In genomic region chr15:68229386-68230156, GRCh38 we compare ENCODE assay signal across 8 cellular contexts. TPM values are rescaled to one million over a fixed set of nuclear protein-coding genes. Genes with fewer than 3 reads are reported as not detected.
DNase-seq lines count a peak whose midpoint lies in the region; FAIRE-seq and TF ChIP-seq lines count a peak whose summit lies in the region.

Gene CLN6, minus strand, starts transcription at chr15:68229728. Its CDS starts 144 bp downstream, at chr15:68229584.

- H3K4me3 ChIP-seq in Loucy (ENCODE audit: low read length, poor library complexity, severe bottlenecking) (peak within 1 kb of the TSS; percentile 87), neutrophil (ENCODE audit: low read depth in 1 of 2, low read length in 1 of 2) (peak within 1 kb of the TSS; percentile 79 to 91)

- peak within 1 kb of the TSS; percentile 96 for H3K9ac ChIP-seq in Loucy (ENCODE audit: low read depth, low read length, poor library complexity, severe bottlenecking)

- H3K79me2 ChIP-seq in Loucy (ENCODE audit: insufficient read depth, low read length): peaks cover 45% of the 10 kb centered on the region

- H3K27me3 ChIP-seq in Loucy (ENCODE audit: insufficient read depth, low read length, poor library complexity, severe bottlenecking): no peaks in the 10 kb centered on the region
- no peaks in the 10 kb centered on the region for H3K27me3 ChIP-seq in neutrophil

- peak within 1 kb of the TSS; percentile 90 for H3K4me2 ChIP-seq in Loucy (ENCODE audit: low read depth, low read length, poor library complexity, severe bottlenecking)

- no peak for FAIRE-seq in H54 (lab: Jason Lieb, UNC)
- FAIRE-seq in frontal cortex (lab: Jason Lieb, UNC): no peak

- peak within 1 kb of the TSS; percentile 96 for H2AFZ ChIP-seq in Loucy (ENCODE audit: low read length)

- peak; percentile 43 for TF ChIP-seq POLR2A in H54 (IDR thresholded peaks at IDR 0.05; ENCODE audit: low read depth, low read length)

- H3K36me3 ChIP-seq in Loucy (ENCODE audit: insufficient read depth, low read length): no peaks in the 10 kb centered on the region
- no peaks in the 10 kb centered on the region for H3K36me3 ChIP-seq in neutrophil

- TF ChIP-seq CTCF in Loucy (conservative IDR thresholded peaks at IDR 0.05; ENCODE audit: low read length) (no peak), neutrophil (IDR thresholded peaks at IDR 0.05) (peak; percentile 60), subcutaneous adipose tissue (IDR thresholded peaks at IDR 0.05; ENCODE audit: low read depth) (no peak)

- H4K20me1 ChIP-seq in Loucy (ENCODE audit: insufficient read depth, low read length, poor library complexity, severe bottlenecking): peaks cover 14% of the 10 kb centered on the region

- peak within 1 kb of the TSS; percentile 81 for H3K27ac ChIP-seq in neutrophil

- in situ Hi-C loops in SK-MEL-5 (cut with HindIII; ENCODE audit: low pct_unique_long_range_greater_than_20kb, low sequenced_read_pairs): no loop called here

- H3K9me3 ChIP-seq in Loucy (ENCODE audit: insufficient read depth, low read depth, low read length): no peaks in the 10 kb centered on the region
- H3K9me3 ChIP-seq in neutrophil: no peaks in the 10 kb centered on the region

- H3K4me1 ChIP-seq in Loucy (ENCODE audit: insufficient read depth, low read length, poor library complexity, severe bottlenecking): peaks cover 27% of the 10 kb centered on the region
- peaks cover 20 to 42% of the 10 kb centered on the region in 2 experiments for H3K4me1 ChIP-seq in neutrophil (ENCODE audit: control insufficient read depth in 1 of 2, insufficient read depth in 1 of 2, low read depth in 1 of 2, low read length in 1 of 2)

- H3K9me2 ChIP-seq in Loucy (replicated peaks; ENCODE audit: low read depth, low read length): no peaks in the 10 kb centered on the region

- H3F3A ChIP-seq in Loucy (ENCODE audit: low read depth): peaks cover 7% of the 10 kb centered on the region

- DNase-seq in GDM1 (lab: John Stamatoyannopoulos, UW) (peak; percentile 61), H54 (ENCODE audit: insufficient read length, low spot score) (peak; percentile 74), SK-MEL-5 (ENCODE audit: low read depth, low spot score) (peak; percentile 84), frontal cortex (ENCODE audit: low spot score in 2 of 2) (peak; percentile 94 to 95)
- DNase-seq in activated naive CD4-positive, alpha-beta T cell treated with Interleukin-2 at 50 U/mL for 16 hours: peak; percentile 83

RNA-seq across cellular contexts. Expression of gene CLN6, which starts in this region (rescaled TPM):
- 52.4 and 57.6 TPM in 2 replicates for total RNA-seq in SK-MEL-5 (2014; rRNA removed; shearing (Covaris generic))
- polyA plus RNA-seq in SK-MEL-5 (2015; cell fraction: cytosol; rRNA removed): 108 and 139 TPM in 2 replicates
- polyA plus RNA-seq in SK-MEL-5 (2015; cell fraction: nucleus; rRNA removed): 73.4 and 78.8 TPM in 2 replicates
- 3.7 TPM for total RNA-seq in frontal cortex
- 10 to 100 TPM; 10.1 to 21.9 (median 17.2) TPM for total RNA-seq in subcutaneous adipose tissue

Comparison
In these comparisons a context has a peak if more than half of its experiments do, and no peak if none do; other contexts are left out.
1. Peak in every context shown above with its lines: DNase-seq, H3K4me3 ChIP-seq and H3K27ac ChIP-seq.